Comparison of ENCODE assay signal across 9 cellular contexts in genomic region chr9:97703437-97704326, GRCh38. TPM values are rescaled to one million over a fixed set of nuclear protein-coding genes. Genes with fewer than 3 reads are reported as not detected.
DNase-seq lines count a peak whose midpoint lies in the region; ATAC-seq, FAIRE-seq and TF ChIP-seq lines count a peak whose summit lies in the region.
"Had no signal": no experiment of that assay in that cellular context is flagged by ENCODE, and none has a peak within 500 bp of the region (broad histone marks: within the 10 kb centered on the region; RNA-seq: fewer than 3 reads in every experiment).

No MANE protein-coding gene starts in this region.

- peak; percentile 14 for DNase-seq in NCI-H146 (lab: John Stamatoyannopoulos, UW)
- no peak for DNase-seq in NCI-H146 treated with DMSO at 0.1 percent for 48 hours (lab: John Stamatoyannopoulos, UW; ENCODE audit: unreplicated experiment)
- DNase-seq in MG63, result peak; percentile 77
- no peak for DNase-seq in activated T-cell treated with anti-CD3 and anti-CD28 coated beads, Interleukin-2, amount 50 U/mL, for 4 hours
- DNase-seq in kidney, result no peak
- DNase-seq in occipital lobe (lab: John Stamatoyannopoulos, UW), result no peak
- DNase-seq in KBM-7, result no peak
- DNase-seq in GM12892 (ENCODE audit: insufficient read length), result no peak

- intact Hi-C loops in kidney (cut with DNase I), result no loop called here

- H3K36me3 Mint-ChIP-seq in activated T-cell treated with anti-CD3 and anti-CD28 coated beads, Interleukin-2, amount 50 U/mL, for 4 hours (ENCODE audit: insufficient read depth), result no peaks in the 10 kb centered on the region

- H3K27me3 ChIP-seq in MG63, result no peaks in the 10 kb centered on the region

- H3K4me1 Mint-ChIP-seq in activated T-cell treated with anti-CD3 and anti-CD28 coated beads, Interleukin-2, amount 50 U/mL, for 4 hours (ENCODE audit: low read depth), result peaks cover 29% of the 10 kb centered on the region

- no peak for FAIRE-seq in kidney (lab: Jason Lieb, UNC)
- no peak for FAIRE-seq in GM12892 (lab: Jason Lieb, UNC)

- H3K36me3 ChIP-seq in MG63 (no peaks in the 10 kb centered on the region), kidney (ENCODE audit: control insufficient read depth in 1 of 2, insufficient read depth in 2 of 2, low read length in 2 of 2) (no peaks in the 10 kb centered on the region)
- H3K36me3 ChIP-seq: neutrophil had no signal

- H3K9me3 Mint-ChIP-seq in activated T-cell treated with anti-CD3 and anti-CD28 coated beads, Interleukin-2, amount 50 U/mL, for 4 hours, result no peaks in the 10 kb centered on the region

- H3K9me3 ChIP-seq in MG63 (peaks cover 2% of the 10 kb centered on the region), kidney (ENCODE audit: control insufficient read depth in 1 of 2, low read length in 2 of 2) (no peaks in the 10 kb centered on the region)
- H3K9me3 ChIP-seq: neutrophil had no signal

- TF ChIP-seq POLR2A in GM12892 (IDR thresholded peaks at IDR 0.05; ENCODE audit: low read depth, low read length), result no peak

- ATAC-seq in activated T-cell treated with anti-CD3 and anti-CD28 coated beads, Interleukin-2, amount 50 U/mL, for 4 hours, result peak; percentile 79 to 82

- H3K4me3 ChIP-seq in MG63 (no peak overlapping the region), kidney (ENCODE audit: low read length in 2 of 2) (peak overlapping the region in 1 of 2 donors; percentile 4)

- no peak for TF ChIP-seq CTCF in kidney (IDR thresholded peaks at IDR 0.05; ENCODE audit: borderline replicate concordance, extremely low read depth, insufficient read depth)

- H3K4me3 Mint-ChIP-seq in activated T-cell treated with anti-CD3 and anti-CD28 coated beads, Interleukin-2, amount 50 U/mL, for 4 hours, result no peak overlapping the region

- in situ Hi-C loops in KBM-7 (cut with MboI; ENCODE audit: low pct_unique_long_range_greater_than_20kb, low sequenced_read_pairs), result no loop called here

- peaks cover 7 to 18% of the 10 kb centered on the region in 2 donors for H3K4me1 ChIP-seq in kidney (ENCODE audit: control insufficient read depth in 1 of 2, insufficient read depth in 1 of 2, low read depth in 1 of 2, low read length in 2 of 2)

- H3K27ac ChIP-seq in kidney (ENCODE audit: low read depth in 2 of 2, low read length in 2 of 2), result peak overlapping the region; percentile 79 to 85
- H3K27ac ChIP-seq: neutrophil had no signal

- peaks cover 23% of the 10 kb centered on the region for H3K27me3 Mint-ChIP-seq in activated T-cell treated with anti-CD3 and anti-CD28 coated beads, Interleukin-2, amount 50 U/mL, for 4 hours (ENCODE audit: low read depth)

- H3K9ac ChIP-seq in kidney (ENCODE audit: low read length in 2 of 2), result peak overlapping the region in 1 of 2 donors; percentile 44

RNA-seq across cellular contexts. Expression of gene XPA, which starts 6.5 kb away (rescaled TPM):
- 4.9 and 15.5 TPM in 2 replicates for total RNA-seq in MG63 (2014; rRNA removed; shearing (Covaris generic); ENCODE audit: low replicate concordance)
- total RNA-seq in activated T-cell treated with anti-CD3 and anti-CD28 coated beads, Interleukin-2, amount 50 U/mL, for 4 hours, result 10 to 100 TPM; 11.3 to 12.6 (median 11.4) TPM
- total RNA-seq in kidney (17.7 TPM), occipital lobe (20.9 TPM)
- 26.3 TPM for polyA plus RNA-seq in kidney (ENCODE audit: insufficient read depth, low read depth, low replicate concordance)
- 11.5 TPM for polyA plus RNA-seq in GM12892 (2012; ENCODE audit: missing spikeins)

Comparison
In these comparisons a context has a peak if more than half of its experiments do, and no peak if none do; other contexts are left out.
1. DNase-seq: peak in NCI-H146 (single experiment) and MG63 (single experiment); none in NCI-H146 treated with DMSO at 0.1 percent for 48 hours (single experiment), activated T-cell treated with anti-CD3 and anti-CD28 coated beads, Interleukin-2, amount 50 U/mL, for 4 hours (single experiment), kidney (single experiment), occipital lobe (single experiment), KBM-7 (single experiment) and GM12892 (single experiment).